In the genomic region with DNA sequence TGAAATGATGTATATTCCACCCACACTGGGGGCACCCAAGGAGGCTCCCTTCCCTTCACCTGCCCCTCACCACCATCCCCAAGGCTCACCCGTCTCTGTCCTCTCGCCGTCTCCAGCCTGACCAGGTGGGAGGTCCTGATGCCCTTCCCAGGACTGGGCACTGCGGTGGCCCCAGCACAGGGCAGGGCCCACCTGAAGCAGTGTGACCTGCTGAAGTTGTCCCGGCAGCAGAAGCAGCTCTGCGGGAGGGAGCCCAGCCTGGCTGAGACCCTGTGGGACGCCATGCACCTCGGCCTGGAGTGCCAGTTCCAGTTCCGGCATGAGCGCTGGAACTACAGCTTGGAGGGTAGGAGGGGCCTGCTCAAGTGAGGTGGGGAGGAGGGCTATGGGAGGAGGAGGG, we compare ENCODE assay signal across 39 cellular contexts. TPM values are rescaled to one million over a fixed set of nuclear protein-coding genes. Genes with fewer than 3 reads are reported as not detected.
"Had no signal": no experiment of that assay in that cellular context is flagged by ENCODE, and none has a peak within 500 bp of the region (broad histone marks: within the 10 kb centered on the region; RNA-seq: fewer than 3 reads in every experiment).

No MANE protein-coding gene starts in this region.

- H3K36me3 Mint-ChIP-seq: activated naive CD4-positive, alpha-beta T cell treated with anti-CD3 and anti-CD28 coated beads, Interleukin-2, amount 50 U/mL, for 72 hours; activated naive CD8-positive, alpha-beta T cell treated with anti-CD3 and anti-CD28 coated beads for 36 hours; brain had no signal

- H3K9me3 ChIP-seq: adrenal gland had no signal

- H3K27ac ChIP-seq: adrenal gland, cardiac muscle cell, VCaP had no signal

- H3K9me3 Mint-ChIP-seq: activated CD4-positive, alpha-beta T cell treated with anti-CD3 and anti-CD28 coated beads, Interleukin-2, amount 10 ng/mL, durations not matched to agents 7 days and 5 days; activated CD8-positive, alpha-beta T cell treated with anti-CD3 and anti-CD28 coated beads for 36 hours; activated naive CD4-positive, alpha-beta T cell treated with anti-CD3 and anti-CD28 coated beads for 36 hours; activated naive CD4-positive, alpha-beta T cell treated with anti-CD3 and anti-CD28 coated beads, Interleukin-2, amount 50 U/mL, for 72 hours; activated naive CD8-positive, alpha-beta T cell treated with anti-CD3 and anti-CD28 coated beads for 36 hours; activated T-cell treated with anti-CD3 and anti-CD28 coated beads, Interleukin-2, amount 50 U/mL, for 4 hours; activated T-cell treated with anti-CD3 and anti-CD28 coated beads, Interleukin-2, amount 50 U/mL, for 72 hours; activated T-helper 1 cell treated with anti-CD3 and anti-CD28 coated beads, Interleukin-12 subunit alpha, Interleukin-12 subunit beta, Interleukin-2, Interleukin-4 antibody, amounts not matched to agents 30 ng/mL and 10 ng/mL and 1 ng/mL, durations not matched to agents 14 hours and 24 hours and 36 hours; activated T-helper 17 cell treated with anti-CD3 and anti-CD28 coated beads, Interleukin-2, amount 50 U/mL, for 72 hours; brain; central memory CD8-positive, alpha-beta T cell; T-helper 1 cell treated with Interleukin-12 subunit alpha and Interleukin-12 subunit beta and Interleukin-4 antibody, amounts not matched to agents 30 μg/mL and 1 μg/mL, for 36 hours; T-helper 2 cell treated with Interferon-gamma antibody and Interleukin-4, amounts not matched to agents 5 μg/mL and 100 μg/mL, for 36 hours had no signal

- ATAC-seq: activated CD4-positive, alpha-beta T cell treated with anti-CD3 and anti-CD28 coated beads for 36 hours; activated CD4-positive, CD25-positive, alpha-beta regulatory T cell treated with anti-CD3 and anti-CD28 coated beads, Interleukin-2, amount 50 U/mL, for 24 hours; activated CD8-positive, alpha-beta T cell treated with anti-CD3 and anti-CD28 coated beads for 36 hours; activated naive CD4-positive, alpha-beta T cell treated with anti-CD3 and anti-CD28 coated beads, Interleukin-2, amount 50 U/mL, for 72 hours; activated T-cell treated with anti-CD3 and anti-CD28 coated beads, Interleukin-2, amount 50 U/mL, for 4 hours; activated T-cell treated with anti-CD3 and anti-CD28 coated beads, Interleukin-2, amount 50 U/mL, for 72 hours; activated T-helper 17 cell treated with anti-CD3 and anti-CD28 coated beads, Interleukin-2, amount 50 U/mL, for 72 hours had no signal

- DNase-seq: activated CD4-positive, alpha-beta T cell treated with anti-CD3 and anti-CD28 coated beads for 1 hour; activated CD4-positive, alpha-beta T cell treated with anti-CD3 and anti-CD28 coated beads for 36 hours; activated CD4-positive, alpha-beta T cell treated with anti-CD3 and anti-CD28 coated beads for 48 hours; activated CD4-positive, alpha-beta T cell treated with anti-CD3 and anti-CD28 coated beads, Interleukin-2, amount 10 ng/mL, durations not matched to agents 7 days and 5 days; activated CD4-positive, alpha-beta T cell treated with anti-CD3 and anti-CD28 coated beads, Interleukin-2, amount 50 U/mL, for 48 hours; activated CD4-positive, CD25-positive, alpha-beta regulatory T cell; activated CD8-positive, alpha-beta memory T cell treated with anti-CD3 and anti-CD28 coated beads, Interleukin-2, amount 50 U/mL, for 4 hours; activated CD8-positive, alpha-beta T cell treated with anti-CD3 and anti-CD28 coated beads for 36 hours; activated effector memory CD4-positive, alpha-beta T cell treated with anti-CD3 and anti-CD28 coated beads, Interleukin-2, amount 50 U/mL, for 16 hours; activated gamma-delta T cell treated with Interleukin-2 at 50 U/mL for 16 hours; activated naive CD4-positive, alpha-beta T cell; activated naive CD4-positive, alpha-beta T cell treated with anti-CD3 and anti-CD28 coated beads for 36 hours; activated naive CD4-positive, alpha-beta T cell treated with anti-CD3 and anti-CD28 coated beads, Interleukin-2, amount 50 U/mL, for 16 hours; activated naive CD8-positive, alpha-beta T cell treated with anti-CD3 and anti-CD28 coated beads for 36 hours; activated T-cell treated with anti-CD3 and anti-CD28 coated beads for 4 hours; activated T-cell treated with anti-CD3 and anti-CD28 coated beads, Interleukin-2, amount 50 U/mL, for 1 hour; activated T-cell treated with anti-CD3 and anti-CD28 coated beads, Interleukin-2, amount 50 U/mL, for 4 hours; activated T-cell treated with anti-CD3 and anti-CD28 coated beads, Interleukin-2, amount 50 U/mL, for 72 hours; adrenal gland; amniotic stem cell; aorta; caudate nucleus; cerebellar nuclear complex; SW 1271; T-helper 1 cell; T-helper 2 cell; T-helper 9 cell had no signal

- H3K4me1 ChIP-seq: adrenal gland had no signal

- H3K4me3 ChIP-seq: adrenal gland, cardiac muscle cell had no signal

- H3K27ac Mint-ChIP-seq: activated CD4-positive, alpha-beta T cell treated with anti-CD3 and anti-CD28 coated beads for 36 hours; activated CD4-positive, alpha-beta T cell treated with anti-CD3 and anti-CD28 coated beads, Interleukin-2, amount 10 ng/mL, durations not matched to agents 7 days and 5 days; activated CD8-positive, alpha-beta T cell treated with anti-CD3 and anti-CD28 coated beads for 36 hours; activated naive CD4-positive, alpha-beta T cell treated with anti-CD3 and anti-CD28 coated beads for 36 hours; activated naive CD8-positive, alpha-beta T cell treated with anti-CD3 and anti-CD28 coated beads for 36 hours; activated T-cell treated with anti-CD3 and anti-CD28 coated beads, Interleukin-2, amount 50 U/mL, for 72 hours; activated T-helper 1 cell treated with anti-CD3 and anti-CD28 coated beads, Interleukin-12 subunit alpha, Interleukin-12 subunit beta, Interleukin-2, Interleukin-4 antibody, amounts not matched to agents 30 ng/mL and 10 ng/mL and 1 ng/mL, durations not matched to agents 14 hours and 24 hours and 36 hours; activated T-helper 17 cell treated with anti-CD3 and anti-CD28 coated beads, Interleukin-2, amount 50 U/mL, for 72 hours; brain; T-helper 1 cell treated with Interleukin-12 subunit alpha and Interleukin-12 subunit beta and Interleukin-4 antibody, amounts not matched to agents 30 μg/mL and 1 μg/mL, for 36 hours; T-helper 2 cell treated with Interferon-gamma antibody and Interleukin-4, amounts not matched to agents 5 μg/mL and 100 μg/mL, for 36 hours had no signal

- H3K4me3 Mint-ChIP-seq: activated CD4-positive, alpha-beta T cell treated with anti-CD3 and anti-CD28 coated beads for 36 hours; activated CD4-positive, alpha-beta T cell treated with anti-CD3 and anti-CD28 coated beads, Interleukin-2, amount 10 ng/mL, durations not matched to agents 7 days and 5 days; activated CD8-positive, alpha-beta T cell treated with anti-CD3 and anti-CD28 coated beads for 36 hours; activated naive CD4-positive, alpha-beta T cell treated with anti-CD3 and anti-CD28 coated beads for 36 hours; activated naive CD8-positive, alpha-beta T cell treated with anti-CD3 and anti-CD28 coated beads for 36 hours; activated T-cell treated with anti-CD3 and anti-CD28 coated beads, Interleukin-2, amount 50 U/mL, for 4 hours; activated T-cell treated with anti-CD3 and anti-CD28 coated beads, Interleukin-2, amount 50 U/mL, for 72 hours; activated T-helper 1 cell treated with anti-CD3 and anti-CD28 coated beads, Interleukin-12 subunit alpha, Interleukin-12 subunit beta, Interleukin-2, Interleukin-4 antibody, amounts not matched to agents 30 ng/mL and 10 ng/mL and 1 ng/mL, durations not matched to agents 14 hours and 24 hours and 36 hours; activated T-helper 17 cell treated with anti-CD3 and anti-CD28 coated beads, Interleukin-2, amount 50 U/mL, for 72 hours; brain; central memory CD8-positive, alpha-beta T cell; T-helper 1 cell treated with Interleukin-12 subunit alpha and Interleukin-12 subunit beta and Interleukin-4 antibody, amounts not matched to agents 30 μg/mL and 1 μg/mL, for 36 hours; T-helper 2 cell treated with Interferon-gamma antibody and Interleukin-4, amounts not matched to agents 5 μg/mL and 100 μg/mL, for 36 hours had no signal

- H3K27me3 Mint-ChIP-seq: activated T-helper 17 cell treated with anti-CD3 and anti-CD28 coated beads, Interleukin-2, amount 50 U/mL, for 72 hours; central memory CD8-positive, alpha-beta T cell had no signal

- H3K36me3 ChIP-seq: adrenal gland, cardiac muscle cell had no signal

RNA-seq across cellular contexts. Expression of gene PPY, which starts 9.9 kb away (rescaled TPM):
- total RNA-seq: activated CD4-positive, alpha-beta T cell treated with anti-CD3 and anti-CD28 coated beads for 36 hours; activated CD4-positive, alpha-beta T cell treated with anti-CD3 and anti-CD28 coated beads, Interleukin-2, amount 10 ng/mL, durations not matched to agents 7 days and 5 days; activated CD8-positive, alpha-beta memory T cell treated with anti-CD3 and anti-CD28 coated beads for 36 hours; activated CD8-positive, alpha-beta T cell treated with anti-CD3 and anti-CD28 coated beads for 36 hours; activated naive CD4-positive, alpha-beta T cell treated with anti-CD3 and anti-CD28 coated beads for 36 hours; activated naive CD4-positive, alpha-beta T cell treated with anti-CD3 and anti-CD28 coated beads, Interleukin-2, amount 50 U/mL, for 72 hours; activated naive CD8-positive, alpha-beta T cell treated with anti-CD3 and anti-CD28 coated beads for 36 hours; activated T-cell treated with anti-CD3 and anti-CD28 coated beads, Interleukin-2, amount 50 U/mL, for 4 hours; activated T-cell treated with anti-CD3 and anti-CD28 coated beads, Interleukin-2, amount 50 U/mL, for 72 hours; activated T-helper 1 cell treated with anti-CD3 and anti-CD28 coated beads, Interleukin-12 subunit alpha, Interleukin-12 subunit beta, Interleukin-2, Interleukin-4 antibody, amounts not matched to agents 30 ng/mL and 10 ng/mL and 1 ng/mL, durations not matched to agents 14 hours and 24 hours and 36 hours; adrenal gland; aorta; bronchial epithelial cell; cardiac muscle cell had no signal
- polyA plus RNA-seq: adrenal gland, aorta, cardiac muscle cell had no signal

RNA-seq across cellular contexts. Expression of gene PYY, which starts 21.4 kb away (rescaled TPM):
- total RNA-seq: activated CD4-positive, alpha-beta T cell treated with anti-CD3 and anti-CD28 coated beads for 36 hours; activated CD4-positive, alpha-beta T cell treated with anti-CD3 and anti-CD28 coated beads, Interleukin-2, amount 10 ng/mL, durations not matched to agents 7 days and 5 days; activated CD8-positive, alpha-beta memory T cell treated with anti-CD3 and anti-CD28 coated beads for 36 hours; activated naive CD4-positive, alpha-beta T cell treated with anti-CD3 and anti-CD28 coated beads for 36 hours; activated naive CD4-positive, alpha-beta T cell treated with anti-CD3 and anti-CD28 coated beads, Interleukin-2, amount 50 U/mL, for 72 hours; activated naive CD8-positive, alpha-beta T cell treated with anti-CD3 and anti-CD28 coated beads for 36 hours; activated T-cell treated with anti-CD3 and anti-CD28 coated beads, Interleukin-2, amount 50 U/mL, for 4 hours; activated T-cell treated with anti-CD3 and anti-CD28 coated beads, Interleukin-2, amount 50 U/mL, for 72 hours; activated T-helper 17 cell treated with anti-CD3 and anti-CD28 coated beads, Interleukin-2, amount 50 U/mL, for 72 hours; aorta; cardiac muscle cell had no signal
- polyA plus RNA-seq: adrenal gland, cardiac muscle cell had no signal
